In genomic region chr10:6492896-6493295, GRCh38 we compare ENCODE assay signal across 17 cellular contexts.
A peak's percentile ranks its signal among the peaks of the same experiment; 100 is the strongest.
DNase-seq lines count a peak whose midpoint lies in the region; ATAC-seq lines count a peak whose summit lies in the region.
"Had no signal": no experiment of that assay in that cellular context is flagged by ENCODE, and none has a peak within 500 bp of the region (broad histone marks: within the 10 kb centered on the region; RNA-seq: fewer than 3 reads in every experiment).

No MANE protein-coding gene starts in this region.

- H3K9me3 Mint-ChIP-seq in T-helper 2 cell treated with Interferon-gamma antibody and Interleukin-4, amounts not matched to agents 5 μg/mL and 100 μg/mL, for 36 hours = no peaks in the 10 kb centered on the region
- no peaks in the 10 kb centered on the region for H3K9me3 Mint-ChIP-seq in activated naive CD4-positive, alpha-beta T cell treated with anti-CD3 and anti-CD28 coated beads, Interleukin-2, amount 50 U/mL, for 24 hours
- H3K9me3 Mint-ChIP-seq in activated CD4-positive, alpha-beta memory T cell treated with anti-CD3 and anti-CD28 coated beads, Interleukin-2, amount 10 ng/mL, durations not matched to agents 7 days and 5 days = no peaks in the 10 kb centered on the region
- no peaks in the 10 kb centered on the region for H3K9me3 Mint-ChIP-seq in immature natural killer cell
- H3K9me3 Mint-ChIP-seq: H9 had no signal

- no peak for ATAC-seq in esophagus mucosa

- H3K27me3 Mint-ChIP-seq in T-helper 2 cell treated with Interferon-gamma antibody and Interleukin-4, amounts not matched to agents 5 μg/mL and 100 μg/mL, for 36 hours (ENCODE audit: low read depth) = no peaks in the 10 kb centered on the region
- no peaks in the 10 kb centered on the region for H3K27me3 Mint-ChIP-seq in activated naive CD4-positive, alpha-beta T cell treated with anti-CD3 and anti-CD28 coated beads, Interleukin-2, amount 50 U/mL, for 24 hours
- H3K27me3 Mint-ChIP-seq in activated CD4-positive, alpha-beta memory T cell treated with anti-CD3 and anti-CD28 coated beads, Interleukin-2, amount 10 ng/mL, durations not matched to agents 7 days and 5 days = no peaks in the 10 kb centered on the region
- H3K27me3 Mint-ChIP-seq in immature natural killer cell (ENCODE audit: low read depth in 3 of 3) = peaks cover 4 to 18% (median 5%) of the 10 kb centered on the region in 3 donors

- H3K36me3 Mint-ChIP-seq in T-helper 2 cell treated with Interferon-gamma antibody and Interleukin-4, amounts not matched to agents 5 μg/mL and 100 μg/mL, for 36 hours (ENCODE audit: low read depth) = peaks cover 53% of the 10 kb centered on the region
- peaks cover 30% of the 10 kb centered on the region for H3K36me3 Mint-ChIP-seq in activated naive CD4-positive, alpha-beta T cell treated with anti-CD3 and anti-CD28 coated beads, Interleukin-2, amount 50 U/mL, for 24 hours
- peaks cover 42% of the 10 kb centered on the region for H3K36me3 Mint-ChIP-seq in activated CD4-positive, alpha-beta memory T cell treated with anti-CD3 and anti-CD28 coated beads, Interleukin-2, amount 10 ng/mL, durations not matched to agents 7 days and 5 days (ENCODE audit: low read depth)
- peaks cover 13 to 38% (median 28%) of the 10 kb centered on the region in 3 donors for H3K36me3 Mint-ChIP-seq in immature natural killer cell

- H3K4me3 Mint-ChIP-seq in T-helper 2 cell treated with Interferon-gamma antibody and Interleukin-4, amounts not matched to agents 5 μg/mL and 100 μg/mL, for 36 hours = peak overlapping the region; percentile 19
- H3K4me3 Mint-ChIP-seq in activated naive CD4-positive, alpha-beta T cell treated with anti-CD3 and anti-CD28 coated beads, Interleukin-2, amount 50 U/mL, for 24 hours = peak overlapping the region; percentile 39
- H3K4me3 Mint-ChIP-seq in activated CD4-positive, alpha-beta memory T cell treated with anti-CD3 and anti-CD28 coated beads, Interleukin-2, amount 10 ng/mL, durations not matched to agents 7 days and 5 days = no peak overlapping the region
- no peak overlapping the region for H3K4me3 Mint-ChIP-seq in immature natural killer cell
- H3K4me3 Mint-ChIP-seq: H9 had no signal

- CTCF ChIA-PET in activated CD4-positive, alpha-beta memory T cell treated with anti-CD3 and anti-CD28 coated beads, Interleukin-2, amount 10 ng/mL, durations not matched to agents 7 days and 5 days (lab: Charles Lee) = interaction anchor here (0.6 to 4.1 kb wide), 9 partner anchors 18 to 186 kb away, joined by 3 to 17 read pairs (median 5); no protein-coding TSS in a partner anchor

- no peak for DNase-seq in T-helper 2 cell treated with Interferon-gamma antibody and Interleukin-4, amounts not matched to agents 5 μg/mL and 100 μg/mL, for 36 hours (ENCODE audit: low spot score)
- DNase-seq in T-helper 2 cell (no peak), immature natural killer cell (peak in 2 of 3 donors; percentile 22 to 39), AG08396 (ENCODE audit: low spot score) (no peak)
- no peak for DNase-seq in activated naive CD4-positive, alpha-beta T cell treated with Interleukin-2 at 50 U/mL for 16 hours
- DNase-seq in activated CD4-positive, alpha-beta memory T cell treated with anti-CD3 and anti-CD28 coated beads, Interleukin-2, amount 10 ng/mL, durations not matched to agents 7 days and 5 days = no peak
- DNase-seq: 8988T, DMS53, H9, KBM-7, NCI-H1092 treated with DMSO at 0.1 percent for 48 hours, NCI-H1694, NCI-H345, NCI-H526 treated with DMSO at 0.1 percent for 48 hours, OCI-M1 had no signal

- no peak overlapping the region for H3K27ac Mint-ChIP-seq in T-helper 2 cell treated with Interferon-gamma antibody and Interleukin-4, amounts not matched to agents 5 μg/mL and 100 μg/mL, for 36 hours
- H3K27ac Mint-ChIP-seq in activated naive CD4-positive, alpha-beta T cell treated with anti-CD3 and anti-CD28 coated beads, Interleukin-2, amount 50 U/mL, for 24 hours = peak overlapping the region; percentile 71
- H3K27ac Mint-ChIP-seq in activated CD4-positive, alpha-beta memory T cell treated with anti-CD3 and anti-CD28 coated beads, Interleukin-2, amount 10 ng/mL, durations not matched to agents 7 days and 5 days = peak overlapping the region; percentile 97
- no peak overlapping the region for H3K27ac Mint-ChIP-seq in immature natural killer cell
- H3K27ac Mint-ChIP-seq: H9 had no signal

- peaks cover 22% of the 10 kb centered on the region for H3K4me1 Mint-ChIP-seq in T-helper 2 cell treated with Interferon-gamma antibody and Interleukin-4, amounts not matched to agents 5 μg/mL and 100 μg/mL, for 36 hours (ENCODE audit: low read depth)
- H3K4me1 Mint-ChIP-seq in activated naive CD4-positive, alpha-beta T cell treated with anti-CD3 and anti-CD28 coated beads, Interleukin-2, amount 50 U/mL, for 24 hours = peaks cover 5% of the 10 kb centered on the region
- peaks cover 30% of the 10 kb centered on the region for H3K4me1 Mint-ChIP-seq in activated CD4-positive, alpha-beta memory T cell treated with anti-CD3 and anti-CD28 coated beads, Interleukin-2, amount 10 ng/mL, durations not matched to agents 7 days and 5 days
- H3K4me1 Mint-ChIP-seq in immature natural killer cell = no peaks in the 10 kb centered on the region
- H3K4me1 Mint-ChIP-seq: H9 had no signal

- POLR2A ChIA-PET in activated CD4-positive, alpha-beta memory T cell treated with anti-CD3 and anti-CD28 coated beads, Interleukin-2, amount 10 ng/mL, durations not matched to agents 7 days and 5 days (lab: Charles Lee) = interaction anchor here (0.9 to 5.7 kb wide), 15 partner anchors 11 to 173 kb away, joined by 3 to 67 read pairs (median 12); partner anchors contain the start of gene PRKCQ

Comparison
In these comparisons a context has a peak if more than half of its experiments do, and no peak if none do; other contexts are left out.
1. DNase-seq: peak in immature natural killer cell (2 of 3); none in T-helper 2 cell treated with Interferon-gamma antibody and Interleukin-4, amounts not matched to agents 5 μg/mL and 100 μg/mL, for 36 hours (single experiment), T-helper 2 cell (0 of 5), activated naive CD4-positive, alpha-beta T cell treated with Interleukin-2 at 50 U/mL for 16 hours (single experiment), activated CD4-positive, alpha-beta memory T cell treated with anti-CD3 and anti-CD28 coated beads, Interleukin-2, amount 10 ng/mL, durations not matched to agents 7 days and 5 days (single experiment) and AG08396 (single experiment).
2. H3K27ac Mint-ChIP-seq: peak in activated naive CD4-positive, alpha-beta T cell treated with anti-CD3 and anti-CD28 coated beads, Interleukin-2, amount 50 U/mL, for 24 hours (single experiment) and activated CD4-positive, alpha-beta memory T cell treated with anti-CD3 and anti-CD28 coated beads, Interleukin-2, amount 10 ng/mL, durations not matched to agents 7 days and 5 days (single experiment); none in T-helper 2 cell treated with Interferon-gamma antibody and Interleukin-4, amounts not matched to agents 5 μg/mL and 100 μg/mL, for 36 hours (single experiment) and immature natural killer cell (0 of 6).
3. H3K4me3 Mint-ChIP-seq: peak in T-helper 2 cell treated with Interferon-gamma antibody and Interleukin-4, amounts not matched to agents 5 μg/mL and 100 μg/mL, for 36 hours (single experiment) and activated naive CD4-positive, alpha-beta T cell treated with anti-CD3 and anti-CD28 coated beads, Interleukin-2, amount 50 U/mL, for 24 hours (single experiment); none in activated CD4-positive, alpha-beta memory T cell treated with anti-CD3 and anti-CD28 coated beads, Interleukin-2, amount 10 ng/mL, durations not matched to agents 7 days and 5 days (single experiment) and immature natural killer cell (0 of 5).